9 cellular contexts compared by ENCODE assay signal in genomic region chr9:89555426-89556375, GRCh38. TPM values are rescaled to one million over a fixed set of nuclear protein-coding genes. Genes with fewer than 3 reads are reported as not detected.
DNase-seq lines count a peak whose midpoint lies in the region; ATAC-seq and TF ChIP-seq lines count a peak whose summit lies in the region.
"Had no signal": no experiment of that assay in that cellular context is flagged by ENCODE, and none has a peak within 500 bp of the region (broad histone marks: within the 10 kb centered on the region; RNA-seq: fewer than 3 reads in every experiment).

No MANE protein-coding gene starts in this region.

- peak; percentile 76 for ATAC-seq in HG03354 (IDR thresholded peaks at IDR 0.05; ENCODE audit: poor library complexity, severe bottlenecking, unreplicated experiment)
- peak; percentile 14 for ATAC-seq in activated naive CD8-positive, alpha-beta T cell treated with anti-CD3 and anti-CD28 coated beads, Interleukin-2, amount 50 U/mL, for 24 hours
- ATAC-seq in stimulated activated memory B cell treated with anti-CD40 and anti-IgM and Interleukin-4, amounts not matched to agents 10 μg/mL and 1 μg/mL and 100 μg/mL, for 72 hours, result peak; percentile 77

- H3K27ac ChIP-seq in neural progenitor cell, result no peak overlapping the region
- H3K27ac ChIP-seq: SJSA1 had no signal

- peak overlapping the region; percentile 69 for H3K27ac Mint-ChIP-seq in activated naive CD8-positive, alpha-beta T cell treated with anti-CD3 and anti-CD28 coated beads, Interleukin-2, amount 50 U/mL, for 24 hours
- peak overlapping the region; percentile 62 for H3K27ac Mint-ChIP-seq in stimulated activated memory B cell treated with anti-CD40 and anti-IgM and Interleukin-4, amounts not matched to agents 10 μg/mL and 1 μg/mL and 100 μg/mL, for 72 hours
- no peak overlapping the region for H3K27ac Mint-ChIP-seq in neural progenitor cell

- no peak for TF ChIP-seq CTCF in neural progenitor cell (IDR thresholded peaks at IDR 0.05)

- no peak overlapping the region for H3K9ac ChIP-seq in neural progenitor cell

- no peaks in the 10 kb centered on the region for H3K36me3 Mint-ChIP-seq in activated naive CD8-positive, alpha-beta T cell treated with anti-CD3 and anti-CD28 coated beads, Interleukin-2, amount 50 U/mL, for 24 hours (ENCODE audit: low read depth)
- no peaks in the 10 kb centered on the region for H3K36me3 Mint-ChIP-seq in stimulated activated memory B cell treated with anti-CD40 and anti-IgM and Interleukin-4, amounts not matched to agents 10 μg/mL and 1 μg/mL and 100 μg/mL, for 72 hours
- H3K36me3 Mint-ChIP-seq in neural progenitor cell, result no peaks in the 10 kb centered on the region

- no peaks in the 10 kb centered on the region for H3K9me3 ChIP-seq in neural progenitor cell (ENCODE audit: low read depth)
- H3K9me3 ChIP-seq: SJSA1 had no signal

- no peaks in the 10 kb centered on the region for H4K20me1 ChIP-seq in neural progenitor cell (ENCODE audit: low read depth)

- H3K27me3 ChIP-seq in neural progenitor cell, result no peaks in the 10 kb centered on the region
- H3K27me3 ChIP-seq: SJSA1 had no signal

- H3K27me3 Mint-ChIP-seq in activated naive CD8-positive, alpha-beta T cell treated with anti-CD3 and anti-CD28 coated beads, Interleukin-2, amount 50 U/mL, for 24 hours, result peaks cover 2% of the 10 kb centered on the region
- no peaks in the 10 kb centered on the region for H3K27me3 Mint-ChIP-seq in stimulated activated memory B cell treated with anti-CD40 and anti-IgM and Interleukin-4, amounts not matched to agents 10 μg/mL and 1 μg/mL and 100 μg/mL, for 72 hours
- peaks cover 10% of the 10 kb centered on the region for H3K27me3 Mint-ChIP-seq in neural progenitor cell (ENCODE audit: insufficient read depth, low read depth)

- H3K9me3 Mint-ChIP-seq in activated naive CD8-positive, alpha-beta T cell treated with anti-CD3 and anti-CD28 coated beads, Interleukin-2, amount 50 U/mL, for 24 hours, result no peaks in the 10 kb centered on the region
- no peaks in the 10 kb centered on the region for H3K9me3 Mint-ChIP-seq in stimulated activated memory B cell treated with anti-CD40 and anti-IgM and Interleukin-4, amounts not matched to agents 10 μg/mL and 1 μg/mL and 100 μg/mL, for 72 hours
- H3K9me3 Mint-ChIP-seq in neural progenitor cell, result no peaks in the 10 kb centered on the region

- H3K79me2 ChIP-seq in neural progenitor cell (ENCODE audit: low read depth), result no peaks in the 10 kb centered on the region

- peak overlapping the region; percentile 11 for H3K4me3 Mint-ChIP-seq in activated naive CD8-positive, alpha-beta T cell treated with anti-CD3 and anti-CD28 coated beads, Interleukin-2, amount 50 U/mL, for 24 hours
- peak overlapping the region; percentile 36 for H3K4me3 Mint-ChIP-seq in stimulated activated memory B cell treated with anti-CD40 and anti-IgM and Interleukin-4, amounts not matched to agents 10 μg/mL and 1 μg/mL and 100 μg/mL, for 72 hours
- H3K4me3 Mint-ChIP-seq in neural progenitor cell, result no peak overlapping the region

- no peaks in the 10 kb centered on the region for H3K36me3 ChIP-seq in neural progenitor cell
- H3K36me3 ChIP-seq: SJSA1 had no signal

- H3K4me1 Mint-ChIP-seq in activated naive CD8-positive, alpha-beta T cell treated with anti-CD3 and anti-CD28 coated beads, Interleukin-2, amount 50 U/mL, for 24 hours, result peaks cover 23% of the 10 kb centered on the region
- peaks cover 18% of the 10 kb centered on the region for H3K4me1 Mint-ChIP-seq in stimulated activated memory B cell treated with anti-CD40 and anti-IgM and Interleukin-4, amounts not matched to agents 10 μg/mL and 1 μg/mL and 100 μg/mL, for 72 hours
- H3K4me1 Mint-ChIP-seq in neural progenitor cell, result peaks cover 10% of the 10 kb centered on the region

- H3K4me3 ChIP-seq in neural progenitor cell, result no peak overlapping the region
- H3K4me3 ChIP-seq: SJSA1 had no signal

- no peak overlapping the region for H2AFZ ChIP-seq in neural progenitor cell (replicated peaks)

- no peak overlapping the region for H3K4me2 ChIP-seq in neural progenitor cell

- DNase-seq in SIG-M5 treated with dmso at 0.1 percent for 504 hours (lab: John Stamatoyannopoulos, UW; ENCODE audit: unreplicated experiment) (peak; percentile 20), SIG-M5 (lab: John Stamatoyannopoulos, UW) (no peak), NCI-H187 treated with DMSO at 0.1 percent for 48 hours (lab: John Stamatoyannopoulos, UW) (no peak), neural progenitor cell (ENCODE audit: low spot score) (no peak)
- no peak for DNase-seq in activated naive CD8-positive, alpha-beta T cell treated with anti-CD3 and anti-CD28 coated beads, Interleukin-2, amount 50 U/mL, for 24 hours
- no peak for DNase-seq in stimulated activated CD4-positive, alpha-beta T cell treated with anti-CD3 and anti-CD28 coated beads, Interleukin-4, amount 100 ng/mL, for 4 hours

- H3K4me1 ChIP-seq in neural progenitor cell, result no peaks in the 10 kb centered on the region
- H3K4me1 ChIP-seq: SJSA1 had no signal

- H3F3A ChIP-seq in neural progenitor cell (ENCODE audit: low read depth), result no peaks in the 10 kb centered on the region

RNA-seq across cellular contexts. Expression of gene GADD45G, which starts 49.1 kb away (rescaled TPM):
- 1.8 TPM in 1 of 2 replicates, not detected in the other for total RNA-seq in neural progenitor cell (ENCODE audit: low replicate concordance)
- total RNA-seq: SJSA1 had no signal

RNA-seq across cellular contexts. Expression of gene SEMA4D, which starts 57.8 kb away (rescaled TPM):
- total RNA-seq in neural progenitor cell (ENCODE audit: low replicate concordance), result 19.1 and 24.9 TPM in 2 replicates

Comparison
In these comparisons a context has a peak if more than half of its experiments do, and no peak if none do; other contexts are left out.
1. ATAC-seq: peak in every context shown above with its lines; median percentile 77 in stimulated activated memory B cell treated with anti-CD40 and anti-IgM and Interleukin-4, amounts not matched to agents 10 μg/mL and 1 μg/mL and 100 μg/mL, for 72 hours; 76 in HG03354; 14 in activated naive CD8-positive, alpha-beta T cell treated with anti-CD3 and anti-CD28 coated beads, Interleukin-2, amount 50 U/mL, for 24 hours.